18 cellular contexts compared by ENCODE assay signal in the genomic region with DNA sequence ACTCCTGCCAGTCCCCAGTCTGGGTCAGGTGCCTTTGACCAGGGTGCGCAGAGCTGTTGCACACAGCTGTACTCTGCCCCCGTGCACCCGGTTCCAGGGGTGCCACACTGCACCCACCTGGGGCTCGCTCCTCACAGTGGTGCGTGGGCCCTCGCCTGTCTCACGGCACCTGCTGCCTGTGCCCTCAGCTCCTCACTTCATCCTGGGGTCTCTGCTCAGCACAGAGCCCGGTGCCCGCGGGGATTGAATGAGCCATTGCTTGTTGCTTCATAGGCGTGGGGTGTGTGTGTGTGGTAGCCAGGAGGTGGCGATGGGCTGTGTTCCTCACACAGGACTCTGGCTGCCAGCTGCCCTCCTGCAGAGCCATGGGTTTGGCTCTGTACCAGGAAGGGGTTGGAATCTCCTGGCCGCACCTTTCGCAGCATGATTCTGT. TPM values are rescaled to one million over a fixed set of nuclear protein-coding genes. Genes with fewer than 3 reads are reported as not detected.
A peak's percentile ranks its signal among the peaks of the same experiment; 100 is the strongest.
DNase-seq lines count a peak whose midpoint lies in the region; ATAC-seq, FAIRE-seq and TF ChIP-seq lines count a peak whose summit lies in the region.
"Had no signal": no experiment of that assay in that cellular context is flagged by ENCODE, and none has a peak within 500 bp of the region (broad histone marks: within the 10 kb centered on the region; RNA-seq: fewer than 3 reads in every experiment).

No MANE protein-coding gene starts in this region.

- DNase-seq in GM12892 (ENCODE audit: insufficient read length): no peak
- no peak for DNase-seq in PC-3
- DNase-seq in left ventricle myocardium superior: no peak
- DNase-seq in prostate gland (ENCODE audit: low spot score): peak; percentile 55
- no peak for DNase-seq in effector CD8-positive, alpha-beta T cell (lab: John Stamatoyannopoulos, UW)
- no peak for DNase-seq in superior temporal gyrus (ENCODE audit: extremely low spot score)
- DNase-seq in AG20443 (ENCODE audit: low spot score): no peak
- DNase-seq: activated CD4-positive, alpha-beta T cell treated with anti-CD3 and anti-CD28 coated beads for 4 hours; erythroblast; immature natural killer cell; NCI-H1417; NCI-H2171 treated with DMSO at 0.1 percent for 48 hours; nucleus accumbens; SJCRH30; stimulated activated CD4-positive, alpha-beta T cell treated with anti-CD3 and anti-CD28 coated beads, Interleukin-2, amount 100 ng/mL, for 48 hours had no signal

- no peak overlapping the region for H3K4me2 ChIP-seq in PC-3 (ENCODE audit: low read length)
- H3K4me2 ChIP-seq: KMS-11 had no signal

- no peak overlapping the region for H2AFZ ChIP-seq in PC-3 (ENCODE audit: low read length)

- CTCF ChIA-PET in PC-3 (lab: Charles Lee): no interaction called here

- FAIRE-seq in GM12892 (lab: Jason Lieb, UNC): no peak
- FAIRE-seq: astrocyte had no signal

- no peaks in the 10 kb centered on the region for H3F3A ChIP-seq in PC-3 (ENCODE audit: low read length, unreplicated experiment)

- H3K36me3 ChIP-seq in PC-3 (ENCODE audit: low read depth, low read length) (peaks cover 83% of the 10 kb centered on the region), prostate gland (peaks cover 37 to 49% of the 10 kb centered on the region in 2 donors)

- H3K4me1 ChIP-seq in PC-3 (ENCODE audit: insufficient read depth, low read length) (no peaks in the 10 kb centered on the region), prostate gland (replicated peaks) (no peaks in the 10 kb centered on the region)
- H3K4me1 ChIP-seq: SJCRH30 had no signal

- H3K9me3 ChIP-seq in PC-3 (ENCODE audit: low read length): no peaks in the 10 kb centered on the region
- no peaks in the 10 kb centered on the region for H3K9me3 ChIP-seq in prostate gland
- H3K9me3 ChIP-seq: SJCRH30, thoracic aorta had no signal

- H4K20me1 ChIP-seq in PC-3 (ENCODE audit: low read length): peaks cover 34% of the 10 kb centered on the region

- no peaks in the 10 kb centered on the region for H3K9me2 ChIP-seq in PC-3 (replicated peaks; ENCODE audit: low read length)

- TF ChIP-seq POLR2A in GM12892 (IDR thresholded peaks at IDR 0.05; ENCODE audit: low read depth, low read length): 0 out of 2 replicates have a peak, but pooled peaks have one; percentile 22
- no peak for TF ChIP-seq POLR2A in prostate gland (IDR thresholded peaks at IDR 0.05)

- no peak overlapping the region for H3K4me3 ChIP-seq in PC-3 (ENCODE audit: low read length)
- H3K4me3 ChIP-seq in prostate gland: no peak overlapping the region
- H3K4me3 ChIP-seq: SJCRH30, thoracic aorta had no signal

- H3K27me3 ChIP-seq in PC-3 (ENCODE audit: low read length): no peaks in the 10 kb centered on the region
- H3K27me3 ChIP-seq in prostate gland (replicated peaks; ENCODE audit: insufficient read depth): no peaks in the 10 kb centered on the region
- H3K27me3 ChIP-seq: SJCRH30 had no signal

- ATAC-seq in PC-3 (peak; percentile 18; the same call in 1 of the 2 replicates), left ventricle myocardium superior (peak; percentile 65)

- BruUV-seq in PC-3 (replicated peaks; lab: Mats Ljungman, UMichigan): no TSS peak

- peaks cover 80% of the 10 kb centered on the region for H3K79me2 ChIP-seq in PC-3 (ENCODE audit: low read length)

- POLR2A ChIA-PET in PC-3 (lab: Charles Lee; ENCODE audit: unreplicated experiment): interaction anchor here (0.6 kb wide), 1 partner anchor 27 kb away, joined by 5 read pairs; no protein-coding TSS in a partner anchor

- H3K27ac ChIP-seq in PC-3 (ENCODE audit: low read length) (no peak overlapping the region), prostate gland (no peak overlapping the region)
- H3K27ac ChIP-seq: KMS-11, SJCRH30, thoracic aorta had no signal

- TF ChIP-seq CTCF in PC-3 (conservative IDR thresholded peaks at IDR 0.05; ENCODE audit: low read depth, low read length) (no peak), prostate gland (IDR thresholded peaks at IDR 0.05) (peak in 1 of 4 experiments; percentile 35)

- intact Hi-C loops in PC-3 (cut with micrococcal nuclease) (no loop called here), left ventricle myocardium superior (cut with micrococcal nuclease) (no loop called here), prostate gland (cut with DNase I) (no loop called here)

- 84% methylated on average over 13 of the region's 14 CpGs for WGBS in prostate gland

- H3K9ac ChIP-seq in PC-3 (ENCODE audit: low read length): no peak overlapping the region
- H3K9ac ChIP-seq: KMS-11 had no signal

RNA-seq across cellular contexts. Expression of a gene that starts 18.5 kb away (rescaled TPM):
- 131 TPM for polyA plus RNA-seq in GM12892 (2012; ENCODE audit: missing spikeins)
- total RNA-seq in PC-3 (2014; rRNA removed) (289 and 377 TPM in 2 replicates), left ventricle myocardium superior (79.0 TPM), prostate gland (100 to 1,000 TPM; 141 to 220 TPM)

RNA-seq across cellular contexts. Expression of a gene that starts 30.3 kb away (rescaled TPM):
- polyA plus RNA-seq in GM12892 (2012; ENCODE audit: missing spikeins): 1.4 TPM
- total RNA-seq in PC-3 (2014; rRNA removed) (12.2 and 12.9 TPM in 2 replicates), left ventricle myocardium superior (15.1 TPM), prostate gland (10 to 100 TPM; 22.4 to 36.1 TPM)

RNA-seq across cellular contexts. Expression of a gene that starts 58.9 kb away (rescaled TPM):
- polyA plus RNA-seq in GM12892 (2012; ENCODE audit: missing spikeins): 57.1 TPM
- total RNA-seq in PC-3 (2014; rRNA removed) (12.3 and 20.5 TPM in 2 replicates), left ventricle myocardium superior (16.7 TPM), prostate gland (10 to 100 TPM; 10.7 to 29.2 TPM)
